ENCODE assay signal across 12 cellular contexts in genomic region chr13:103031332-103031873, GRCh38. TPM values are rescaled to one million over a fixed set of nuclear protein-coding genes. Genes with fewer than 3 reads are reported as not detected.
DNase-seq lines count a peak whose midpoint lies in the region; ATAC-seq and TF ChIP-seq lines count a peak whose summit lies in the region.
"Had no signal": no experiment of that assay in that cellular context is flagged by ENCODE, and none has a peak within 500 bp of the region (broad histone marks: within the 10 kb centered on the region; RNA-seq: fewer than 3 reads in every experiment).

No MANE protein-coding gene starts in this region.

- no peak overlapping the region for H3K27ac ChIP-seq in SJCRH30
- H3K27ac ChIP-seq: SK-N-MC had no signal

- no peaks in the 10 kb centered on the region for H3K4me1 ChIP-seq in SJCRH30

- H3K27me3 Mint-ChIP-seq in activated CD8-positive, alpha-beta T cell treated with anti-CD3 and anti-CD28 coated beads for 36 hours = no peaks in the 10 kb centered on the region

- no peaks in the 10 kb centered on the region for H3K36me3 ChIP-seq in SJCRH30
- H3K36me3 ChIP-seq: spleen had no signal

- no peak overlapping the region for H3K4me3 ChIP-seq in fibroblast of mammary gland (ENCODE audit: control insufficient read depth, low read depth, low read length)
- no peak overlapping the region for H3K4me3 ChIP-seq in SJCRH30
- H3K4me3 ChIP-seq: SK-N-MC, spleen had no signal

- DNase-seq in fibroblast of mammary gland (ENCODE audit: low read depth) = peak; percentile 18
- no peak for DNase-seq in SJCRH30
- DNase-seq in activated CD8-positive, alpha-beta T cell treated with anti-CD3 and anti-CD28 coated beads for 36 hours = no peak
- no peak for DNase-seq in foreskin melanocyte
- DNase-seq in NCI-H1092 (lab: John Stamatoyannopoulos, UW) = no peak
- DNase-seq: spleen; stimulated activated naive CD8-positive, alpha-beta T cell treated with anti-CD3 and anti-CD28 coated beads, Interleukin-15, Interleukin-2, amounts not matched to agents 100 U/mL and 50 U/mL, for 24 hours had no signal

- no peak overlapping the region for H3K4me3 Mint-ChIP-seq in activated CD8-positive, alpha-beta T cell treated with anti-CD3 and anti-CD28 coated beads for 36 hours

- peaks cover 9% of the 10 kb centered on the region for H3K9me3 Mint-ChIP-seq in activated CD8-positive, alpha-beta T cell treated with anti-CD3 and anti-CD28 coated beads for 36 hours

- no peak overlapping the region for H3K27ac Mint-ChIP-seq in activated CD8-positive, alpha-beta T cell treated with anti-CD3 and anti-CD28 coated beads for 36 hours

- no peaks in the 10 kb centered on the region for H3K9me3 ChIP-seq in SJCRH30 (replicated peaks)

- no peak for TF ChIP-seq CTCF in fibroblast of mammary gland (conservative IDR thresholded peaks at IDR 0.05; ENCODE audit: control insufficient read depth, insufficient read depth, low read depth, low read length)
- TF ChIP-seq CTCF in activated CD8-positive, alpha-beta T cell treated with anti-CD3 and anti-CD28 coated beads for 36 hours (IDR thresholded peaks at IDR 0.05) = no peak

- no peaks in the 10 kb centered on the region for H3K36me3 Mint-ChIP-seq in activated CD8-positive, alpha-beta T cell treated with anti-CD3 and anti-CD28 coated beads for 36 hours (ENCODE audit: low read depth)

- no peaks in the 10 kb centered on the region for H3K27me3 ChIP-seq in SJCRH30
- H3K27me3 ChIP-seq: spleen had no signal

- intact Hi-C loops in activated CD8-positive, alpha-beta T cell treated with anti-CD3 and anti-CD28 coated beads for 36 hours (cut with micrococcal nuclease) = no loop called here

- CTCF ChIA-PET in activated CD8-positive, alpha-beta T cell treated with anti-CD3 and anti-CD28 coated beads for 36 hours (lab: Charles Lee) = no interaction called here

- POLR2A ChIA-PET in activated CD8-positive, alpha-beta T cell treated with anti-CD3 and anti-CD28 coated beads for 36 hours (lab: Charles Lee) = no interaction called here

- no peaks in the 10 kb centered on the region for H3K4me1 Mint-ChIP-seq in activated CD8-positive, alpha-beta T cell treated with anti-CD3 and anti-CD28 coated beads for 36 hours (ENCODE audit: low read depth)

- peak; percentile 96 for ATAC-seq in GM18519 (IDR thresholded peaks at IDR 0.05; ENCODE audit: low FRiP score, unreplicated experiment)
- peak; percentile 84 for ATAC-seq in GM21515 (IDR thresholded peaks at IDR 0.05; ENCODE audit: unreplicated experiment)
- ATAC-seq in HG03108 (IDR thresholded peaks at IDR 0.05; ENCODE audit: unreplicated experiment) = peak; percentile 90
- no peak for ATAC-seq in activated CD8-positive, alpha-beta T cell treated with anti-CD3 and anti-CD28 coated beads for 36 hours
- ATAC-seq: stimulated activated naive CD8-positive, alpha-beta T cell treated with anti-CD3 and anti-CD28 coated beads, Interleukin-15, Interleukin-2, amounts not matched to agents 100 U/mL and 50 U/mL, for 24 hours had no signal

RNA-seq across cellular contexts. Expression of gene SLC10A2, which starts 34.8 kb away (rescaled TPM):
- not detected in 2 replicates for total RNA-seq in SJCRH30 (2014; rRNA removed; shearing (Covaris generic))
- total RNA-seq in activated CD8-positive, alpha-beta T cell treated with anti-CD3 and anti-CD28 coated beads for 36 hours = not detected
- total RNA-seq: mononuclear cell, spleen had no signal
